8 cellular contexts compared by ENCODE assay signal in genomic region chr4:129095811-129096454, GRCh38. TPM values are rescaled to one million over a fixed set of nuclear protein-coding genes. Genes with fewer than 3 reads are reported as not detected.
DNase-seq lines count a peak whose midpoint lies in the region; ATAC-seq lines count a peak whose summit lies in the region.

Gene C4orf33 (plus strand): TSS chr4:129096152. CDS start chr4:129102611, 6,459 bp downstream.

- H3K9me3 Mint-ChIP-seq in activated naive CD4-positive, alpha-beta T cell treated with anti-CD3 and anti-CD28 coated beads, Interleukin-2, amount 10 ng/mL, durations not matched to agents 7 days and 5 days, result no peaks in the 10 kb centered on the region

- H3K4me1 Mint-ChIP-seq in activated naive CD4-positive, alpha-beta T cell treated with anti-CD3 and anti-CD28 coated beads, Interleukin-2, amount 10 ng/mL, durations not matched to agents 7 days and 5 days, result peaks cover 45% of the 10 kb centered on the region

- H3K27me3 ChIP-seq in SJCRH30, result no peaks in the 10 kb centered on the region

- peak; percentile 42 for ATAC-seq in GM21390 (IDR thresholded peaks at IDR 0.05; ENCODE audit: unreplicated experiment)

- CTCF ChIA-PET in activated naive CD4-positive, alpha-beta T cell treated with anti-CD3 and anti-CD28 coated beads, Interleukin-2, amount 10 ng/mL, durations not matched to agents 7 days and 5 days (lab: Charles Lee), result no interaction called here

- peak within 1 kb of the TSS; percentile 57 for H3K27ac ChIP-seq in SJCRH30
- peak within 1 kb of the TSS; percentile 47 for H3K27ac ChIP-seq in temporal lobe (ENCODE audit: low read depth, low read length)

- H3K27me3 Mint-ChIP-seq in activated naive CD4-positive, alpha-beta T cell treated with anti-CD3 and anti-CD28 coated beads, Interleukin-2, amount 10 ng/mL, durations not matched to agents 7 days and 5 days, result no peaks in the 10 kb centered on the region

- no peaks in the 10 kb centered on the region for H3K9me3 ChIP-seq in SJCRH30 (replicated peaks)

- H3K4me1 ChIP-seq in SJCRH30, result no peaks in the 10 kb centered on the region

- peak within 1 kb of the TSS; percentile 93 for H3K4me3 Mint-ChIP-seq in activated naive CD4-positive, alpha-beta T cell treated with anti-CD3 and anti-CD28 coated beads, Interleukin-2, amount 10 ng/mL, durations not matched to agents 7 days and 5 days

- H3K36me3 Mint-ChIP-seq in activated naive CD4-positive, alpha-beta T cell treated with anti-CD3 and anti-CD28 coated beads, Interleukin-2, amount 10 ng/mL, durations not matched to agents 7 days and 5 days, result peaks cover 5% of the 10 kb centered on the region

- peak within 1 kb of the TSS; percentile 37 for H3K27ac Mint-ChIP-seq in activated naive CD4-positive, alpha-beta T cell treated with anti-CD3 and anti-CD28 coated beads, Interleukin-2, amount 10 ng/mL, durations not matched to agents 7 days and 5 days

- DNase-seq in DMS 273 treated with DMSO at 0.1 percent for 48 hours (lab: John Stamatoyannopoulos, UW), result peak; percentile 17
- DNase-seq in HUDEP-2 (lab: John Stamatoyannopoulos, UW; ENCODE audit: unreplicated experiment in 76 of 76), result peak in 71 of 76 experiments; percentile 13 to 85 (median 59)
- peak; percentile 63 to 72 for DNase-seq in SJCRH30
- DNase-seq in activated naive CD4-positive, alpha-beta T cell treated with anti-CD3 and anti-CD28 coated beads, Interleukin-2, amount 10 ng/mL, durations not matched to agents 7 days and 5 days, result peak; percentile 86
- DNase-seq in germinal center (ENCODE audit: low spot score), result peak; percentile 76
- peak; percentile 6 for DNase-seq in occipital lobe (lab: John Stamatoyannopoulos, UW)

- peak within 1 kb of the TSS; percentile 70 for H3K4me3 ChIP-seq in SJCRH30

- H3K36me3 ChIP-seq in SJCRH30, result no peaks in the 10 kb centered on the region

RNA-seq across cellular contexts. Expression of gene C4orf33, which starts in this region (rescaled TPM):
- 7.2 and 9.1 TPM in 2 replicates for total RNA-seq in SJCRH30 (2014; rRNA removed; shearing (Covaris generic))
- total RNA-seq in occipital lobe (10.1 TPM), temporal lobe (9.6 TPM)

Comparison
In these comparisons a context has a peak if more than half of its experiments do, and no peak if none do; other contexts are left out.
1. Peak in every context shown above with its lines: DNase-seq, ATAC-seq, H3K4me3 ChIP-seq and H3K27ac ChIP-seq.
2. DNase-seq: peak in every context shown above with its lines; median percentile 86 in activated naive CD4-positive, alpha-beta T cell treated with anti-CD3 and anti-CD28 coated beads, Interleukin-2, amount 10 ng/mL, durations not matched to agents 7 days and 5 days; 76 in germinal center; 68 in SJCRH30; 59 in HUDEP-2; 17 in DMS 273 treated with DMSO at 0.1 percent for 48 hours; 6 in occipital lobe.